Comparison of ENCODE assay signal across 1 cellular context in genomic region chr15:84981711-84982300, GRCh38.
A peak's percentile ranks its signal among the peaks of the same experiment; 100 is the strongest.
TF ChIP-seq lines count a peak whose summit lies in the region.

Gene PDE8A (plus strand): TSS chr15:84981856. CDS start chr15:84982163, 307 bp downstream.

TF ChIP-seq in HepG2, 621 proteins besides CTCF, POLR2A, EP300 and RAD21 (continued from another document and continues in another):
- no peak for TF ChIP-seq AKNA (CRISPR knock-in tag; IDR thresholded peaks at IDR 0.05; ENCODE audit: borderline replicate concordance)
- TF ChIP-seq POLR2G (IDR thresholded peaks at IDR 0.05; ENCODE audit: low read depth, low read length), result peak; percentile 46; the same call in 1 of the 2 replicates
- no peak for TF ChIP-seq SIX4 (CRISPR knock-in tag; IDR thresholded peaks at IDR 0.05)
- TF ChIP-seq CCDC6 (CRISPR knock-in tag; IDR thresholded peaks at IDR 0.05), result no peak
- peak; percentile 69 for TF ChIP-seq ZBTB2 (CRISPR knock-in tag; IDR thresholded peaks at IDR 0.05; ENCODE audit: low read depth)
- no peak for TF ChIP-seq MBNL3 (CRISPR knock-in tag; conservative IDR thresholded peaks at IDR 0.05)
- no peak for TF ChIP-seq DNMT3B (CRISPR knock-in tag; conservative IDR thresholded peaks at IDR 0.05)
- no peak for TF ChIP-seq ATF3 (CRISPR knock-in tag; IDR thresholded peaks at IDR 0.05)
- no peak for TF ChIP-seq PLRG1 (conservative IDR thresholded peaks at IDR 0.05)
- TF ChIP-seq YY1 (IDR thresholded peaks at IDR 0.05; ENCODE audit: insufficient read depth, insufficient replicate concordance, low read depth, low read length), result peak; percentile 13
- TF ChIP-seq SIN3A (IDR thresholded peaks at IDR 0.05; ENCODE audit: borderline replicate concordance, low read depth, low read length), result peak; percentile 36; the same call in 1 of the 2 replicates
- TF ChIP-seq MTERF4 (CRISPR knock-in tag; IDR thresholded peaks at IDR 0.05), result 0 out of 2 replicates have a peak, but pooled peaks have one; percentile 10
- no peak for TF ChIP-seq ZNF501 (CRISPR knock-in tag; IDR thresholded peaks at IDR 0.05)
- no peak for TF ChIP-seq ZKSCAN8 (CRISPR knock-in tag; IDR thresholded peaks at IDR 0.05; ENCODE audit: borderline replicate concordance)
- no peak for TF ChIP-seq ZSCAN21 (CRISPR knock-in tag; IDR thresholded peaks at IDR 0.05; ENCODE audit: borderline replicate concordance)
- no peak for TF ChIP-seq NCOA1 (CRISPR knock-in tag; IDR thresholded peaks at IDR 0.05)
- TF ChIP-seq, protein P1, sequence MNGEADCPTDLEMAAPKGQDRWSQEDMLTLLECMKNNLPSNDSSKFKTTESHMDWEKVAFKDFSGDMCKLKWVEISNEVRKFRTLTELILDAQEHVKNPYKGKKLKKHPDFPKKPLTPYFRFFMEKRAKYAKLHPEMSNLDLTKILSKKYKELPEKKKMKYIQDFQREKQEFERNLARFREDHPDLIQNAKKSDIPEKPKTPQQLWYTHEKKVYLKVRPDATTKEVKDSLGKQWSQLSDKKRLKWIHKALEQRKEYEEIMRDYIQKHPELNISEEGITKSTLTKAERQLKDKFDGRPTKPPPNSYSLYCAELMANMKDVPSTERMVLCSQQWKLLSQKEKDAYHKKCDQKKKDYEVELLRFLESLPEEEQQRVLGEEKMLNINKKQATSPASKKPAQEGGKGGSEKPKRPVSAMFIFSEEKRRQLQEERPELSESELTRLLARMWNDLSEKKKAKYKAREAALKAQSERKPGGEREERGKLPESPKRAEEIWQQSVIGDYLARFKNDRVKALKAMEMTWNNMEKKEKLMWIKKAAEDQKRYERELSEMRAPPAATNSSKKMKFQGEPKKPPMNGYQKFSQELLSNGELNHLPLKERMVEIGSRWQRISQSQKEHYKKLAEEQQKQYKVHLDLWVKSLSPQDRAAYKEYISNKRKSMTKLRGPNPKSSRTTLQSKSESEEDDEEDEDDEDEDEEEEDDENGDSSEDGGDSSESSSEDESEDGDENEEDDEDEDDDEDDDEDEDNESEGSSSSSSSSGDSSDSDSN (CRISPR knock-in tag; IDR thresholded peaks at IDR 0.05), result peak; percentile 5; the same call in 1 of the 2 replicates
- TF ChIP-seq SKIL (CRISPR knock-in tag; IDR thresholded peaks at IDR 0.05; ENCODE audit: borderline replicate concordance), result no peak
- TF ChIP-seq DR1 (CRISPR knock-in tag; IDR thresholded peaks at IDR 0.05), result no peak
- TF ChIP-seq, protein P2, sequence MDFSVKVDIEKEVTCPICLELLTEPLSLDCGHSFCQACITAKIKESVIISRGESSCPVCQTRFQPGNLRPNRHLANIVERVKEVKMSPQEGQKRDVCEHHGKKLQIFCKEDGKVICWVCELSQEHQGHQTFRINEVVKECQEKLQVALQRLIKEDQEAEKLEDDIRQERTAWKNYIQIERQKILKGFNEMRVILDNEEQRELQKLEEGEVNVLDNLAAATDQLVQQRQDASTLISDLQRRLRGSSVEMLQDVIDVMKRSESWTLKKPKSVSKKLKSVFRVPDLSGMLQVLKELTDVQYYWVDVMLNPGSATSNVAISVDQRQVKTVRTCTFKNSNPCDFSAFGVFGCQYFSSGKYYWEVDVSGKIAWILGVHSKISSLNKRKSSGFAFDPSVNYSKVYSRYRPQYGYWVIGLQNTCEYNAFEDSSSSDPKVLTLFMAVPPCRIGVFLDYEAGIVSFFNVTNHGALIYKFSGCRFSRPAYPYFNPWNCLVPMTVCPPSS (IDR thresholded peaks at IDR 0.05), result no peak
- TF ChIP-seq CREB1 (IDR thresholded peaks at IDR 0.05), result no peak
- TF ChIP-seq CREB1 (CRISPR knock-in tag; IDR thresholded peaks at IDR 0.05), result no peak
- no peak for TF ChIP-seq ZNF24 (IDR thresholded peaks at IDR 0.05)
- TF ChIP-seq IRX3 (CRISPR knock-in tag; IDR thresholded peaks at IDR 0.05; ENCODE audit: borderline replicate concordance, low read depth), result 0 out of 2 replicates have a peak, but pooled peaks have one; percentile 15
- TF ChIP-seq NR2F6 (IDR thresholded peaks at IDR 0.05), result no peak
- TF ChIP-seq NR2F6 (CRISPR knock-in tag; IDR thresholded peaks at IDR 0.05), result no peak
- TF ChIP-seq USF2 (IDR thresholded peaks at IDR 0.05; ENCODE audit: low read depth, low read length), result no peak
- TF ChIP-seq USF2 (CRISPR knock-in tag; IDR thresholded peaks at IDR 0.05; ENCODE audit: borderline replicate concordance), result no peak
- TF ChIP-seq HIC2 (CRISPR knock-in tag; IDR thresholded peaks at IDR 0.05; ENCODE audit: low read depth), result no peak
- no peak for TF ChIP-seq PAXIP1 (CRISPR knock-in tag; conservative IDR thresholded peaks at IDR 0.05)
- TF ChIP-seq ZNF510 (CRISPR knock-in tag; IDR thresholded peaks at IDR 0.05; ENCODE audit: low read depth), result no peak
- TF ChIP-seq ZNF616 (CRISPR knock-in tag; IDR thresholded peaks at IDR 0.05; ENCODE audit: low read depth), result no peak
- no peak for TF ChIP-seq ATM (IDR thresholded peaks at IDR 0.05; ENCODE audit: borderline replicate concordance)
- no peak for TF ChIP-seq KAT8 (CRISPR knock-in tag; IDR thresholded peaks at IDR 0.05)
- TF ChIP-seq ZNF317 (CRISPR knock-in tag; IDR thresholded peaks at IDR 0.05), result no peak
- TF ChIP-seq, protein P3, sequence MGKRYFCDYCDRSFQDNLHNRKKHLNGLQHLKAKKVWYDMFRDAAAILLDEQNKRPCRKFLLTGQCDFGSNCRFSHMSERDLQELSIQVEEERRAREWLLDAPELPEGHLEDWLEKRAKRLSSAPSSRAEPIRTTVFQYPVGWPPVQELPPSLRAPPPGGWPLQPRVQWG (CRISPR knock-in tag; IDR thresholded peaks at IDR 0.05; ENCODE audit: borderline replicate concordance, low read depth), result no peak
- no peak for TF ChIP-seq SNRNP70 (IDR thresholded peaks at IDR 0.05; ENCODE audit: low read depth, low read length)
- no peak for TF ChIP-seq ZZZ3 (CRISPR knock-in tag; IDR thresholded peaks at IDR 0.05; ENCODE audit: borderline replicate concordance)
- TF ChIP-seq ZNF790 (CRISPR knock-in tag; IDR thresholded peaks at IDR 0.05; ENCODE audit: borderline replicate concordance), result peak; percentile 12; the same call in 1 of the 2 replicates
